In the genomic region with DNA sequence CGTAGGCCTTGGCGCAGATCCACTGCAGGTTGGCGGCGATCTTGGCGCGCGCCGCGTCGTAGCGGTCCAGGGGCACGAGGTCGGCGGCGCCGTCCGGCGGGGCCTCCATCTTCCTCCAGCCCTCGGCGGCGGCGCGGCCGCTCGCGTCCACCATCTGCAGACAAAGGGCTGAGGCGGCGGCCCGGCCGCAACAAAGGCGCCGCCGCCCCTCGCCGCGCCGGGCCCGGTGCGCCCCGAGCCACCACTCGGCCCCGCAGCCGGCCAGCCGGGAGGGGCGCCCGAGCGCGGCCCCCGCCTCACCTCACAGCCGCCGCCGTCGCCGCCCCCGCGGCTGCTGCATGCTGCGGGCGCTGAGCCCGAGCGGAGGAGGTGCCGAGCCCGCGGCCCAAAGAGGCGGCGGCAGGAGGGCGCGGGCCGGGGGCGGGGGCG, we compare ENCODE assay signal across 8 cellular contexts. TPM values are rescaled to one million over a fixed set of nuclear protein-coding genes. Genes with fewer than 3 reads are reported as not detected.
A peak's percentile ranks its signal among the peaks of the same experiment; 100 is the strongest.
DNase-seq lines count a peak whose midpoint lies in the region; ATAC-seq and TF ChIP-seq lines count a peak whose summit lies in the region.

No MANE protein-coding gene starts in this region.

- 0% methylated on average over 23 of the region's 70 CpGs for WGBS in mesenchymal stem cell

- TF ChIP-seq CTCF in astrocyte of the cerebellum (IDR thresholded peaks at IDR 0.05; ENCODE audit: low read depth, low read length, missing control alignments), result no peak

- peak overlapping the region in 1 of 2 experiments; percentile 80 for H3K4ac ChIP-seq in mesenchymal stem cell (ENCODE audit: low read depth in 1 of 2, low read length in 2 of 2)

- H3K18ac ChIP-seq in mesenchymal stem cell (ENCODE audit: low read depth in 1 of 2, low read length in 2 of 2), result peak overlapping the region; percentile 70 to 96

- peak overlapping the region; percentile 54 for H3K4me3 ChIP-seq in astrocyte of the cerebellum (ENCODE audit: low read depth, low read length)
- peak overlapping the region; percentile 53 to 86 for H3K4me3 ChIP-seq in mesenchymal stem cell (ENCODE audit: insufficient read depth in 1 of 2, low read depth in 1 of 2, low read length in 2 of 2)

- no peak overlapping the region for H3K27ac ChIP-seq in mesenchymal stem cell (ENCODE audit: low read length, poor library complexity, severe bottlenecking)

- H3K14ac ChIP-seq in mesenchymal stem cell (ENCODE audit: low read length in 2 of 2), result no peak overlapping the region

- H3K9ac ChIP-seq in mesenchymal stem cell (ENCODE audit: low read length), result no peak overlapping the region

- peaks cover 20% of the 10 kb centered on the region for H3K4me1 ChIP-seq in mesenchymal stem cell (ENCODE audit: control insufficient read depth, insufficient read depth, low read depth, low read length)

- H2AFZ ChIP-seq in mesenchymal stem cell (ENCODE audit: low read depth, low read length), result peak overlapping the region; percentile 42

- H3K36me3 ChIP-seq in mesenchymal stem cell (ENCODE audit: control insufficient read depth in 1 of 2, insufficient read depth in 2 of 2, low read depth in 1 of 2, low read length in 2 of 2), result peaks cover 14 to 33% of the 10 kb centered on the region in 2 experiments

- H2BK120ac ChIP-seq in mesenchymal stem cell (ENCODE audit: low read depth, low read length), result no peak overlapping the region

- no peak overlapping the region for H2AK5ac ChIP-seq in mesenchymal stem cell (ENCODE audit: low read length, severe bottlenecking)

- peak overlapping the region in 1 of 2 experiments; percentile 23 for H3K23ac ChIP-seq in mesenchymal stem cell (ENCODE audit: low read length in 2 of 2)

- H2BK15ac ChIP-seq in mesenchymal stem cell (ENCODE audit: low read depth, poor library complexity, severe bottlenecking), result peak overlapping the region; percentile 61

- peak overlapping the region; percentile 54 for H4K91ac ChIP-seq in mesenchymal stem cell (ENCODE audit: low read length)

- no peak overlapping the region for H2BK12ac ChIP-seq in mesenchymal stem cell (ENCODE audit: low read length in 2 of 2)

- no peak overlapping the region for H2BK5ac ChIP-seq in mesenchymal stem cell (ENCODE audit: low read depth, low read length, poor library complexity, severe bottlenecking)

- H4K8ac ChIP-seq in mesenchymal stem cell (ENCODE audit: low read length), result no peak overlapping the region

- ATAC-seq in GM18907 (IDR thresholded peaks at IDR 0.05; ENCODE audit: unreplicated experiment) (peak; percentile 40), HG03159 (IDR thresholded peaks at IDR 0.05; ENCODE audit: unreplicated experiment) (peak; percentile 17)

- DNase-seq in CD1c-positive myeloid dendritic cell (ENCODE audit: extremely low spot score) (peak; percentile 52), astrocyte of the cerebellum (ENCODE audit: low read depth) (no peak), mesenchymal stem cell (peak; percentile 44), AML-193 (lab: John Stamatoyannopoulos, UW) (no peak), NCI-H526 (lab: John Stamatoyannopoulos, UW) (no peak), NCI-H2081 (lab: John Stamatoyannopoulos, UW) (no peak)

- no peaks in the 10 kb centered on the region for H3K27me3 ChIP-seq in mesenchymal stem cell (ENCODE audit: control insufficient read depth in 1 of 2, insufficient read depth in 1 of 2, low read length in 2 of 2)

- H3K9me3 ChIP-seq in mesenchymal stem cell (ENCODE audit: control insufficient read depth, low read length), result peaks cover 9% of the 10 kb centered on the region

- H3K4me2 ChIP-seq in mesenchymal stem cell (ENCODE audit: low read length, poor library complexity, severe bottlenecking), result no peak overlapping the region

- H3K79me1 ChIP-seq in mesenchymal stem cell (replicated peaks; ENCODE audit: low read length, poor library complexity, severe bottlenecking), result peaks cover 22% of the 10 kb centered on the region

- in situ Hi-C loops in astrocyte of the cerebellum (cut with HindIII; ENCODE audit: low sequenced_read_pairs), result no loop called here

RNA-seq across cellular contexts. Expression of gene CAMSAP1, which starts 0.3 kb away (rescaled TPM):
- polyA plus RNA-seq in mesenchymal stem cell (2013, experiment 1 of 2), result 14.3 TPM
- polyA plus RNA-seq in mesenchymal stem cell (2013, experiment 2 of 2), result 16.0 TPM

RNA-seq across cellular contexts. Expression of gene UBAC1, which starts 54.2 kb away (rescaled TPM):
- 28.9 TPM for polyA plus RNA-seq in mesenchymal stem cell (2013, experiment 1 of 2)
- 28.1 TPM for polyA plus RNA-seq in mesenchymal stem cell (2013, experiment 2 of 2)

Comparison
In these comparisons a context has a peak if more than half of its experiments do, and no peak if none do; other contexts are left out.
1. DNase-seq: peak in CD1c-positive myeloid dendritic cell (single experiment) and mesenchymal stem cell (single experiment); none in astrocyte of the cerebellum (single experiment), AML-193 (0 of 2), NCI-H526 (0 of 2) and NCI-H2081 (0 of 2).